Comparison of ENCODE assay signal across 10 cellular contexts in genomic region chr6:110341671-110342304, GRCh38. TPM values are rescaled to one million over a fixed set of nuclear protein-coding genes. Genes with fewer than 3 reads are reported as not detected.
DNase-seq lines count a peak whose midpoint lies in the region; ATAC-seq and TF ChIP-seq lines count a peak whose summit lies in the region.
"Had no signal": no experiment of that assay in that cellular context is flagged by ENCODE, and none has a peak within 500 bp of the region (broad histone marks: within the 10 kb centered on the region; RNA-seq: fewer than 3 reads in every experiment).

No MANE protein-coding gene starts in this region.

- intact Hi-C loops in dorsolateral prefrontal cortex (cut with DNase I): loop anchor here in 1 of 2 donors (10.0 kb wide), 1 partner anchor 57 kb away; no protein-coding TSS in a partner anchor

- DNase-seq in DMS 273 (lab: John Stamatoyannopoulos, UW; ENCODE audit: unreplicated experiment): peak; percentile 63
- no peak for DNase-seq in DMS 273 treated with DMSO at 0.1 percent for 48 hours (lab: John Stamatoyannopoulos, UW)
- DNase-seq in NCI-H69 (lab: John Stamatoyannopoulos, UW): peak; percentile 77
- peak in 2 of 10 donors; percentile 31 to 65 for DNase-seq in dorsolateral prefrontal cortex
- peak; percentile 19 for DNase-seq in renal cortical epithelial cell (ENCODE audit: low read depth)
- DNase-seq in GM03348 (ENCODE audit: low spot score): no peak
- DNase-seq: 8988T, ovary had no signal

- H3K4me3 ChIP-seq in dorsolateral prefrontal cortex: no peak overlapping the region
- H3K4me3 ChIP-seq: ovary had no signal

- H3K27ac ChIP-seq in dorsolateral prefrontal cortex: peak overlapping the region in 58 of 59 donors; percentile 27 to 93 (median 75)

- no peaks in the 10 kb centered on the region for H3K27me3 ChIP-seq in dorsolateral prefrontal cortex
- H3K27me3 ChIP-seq: ovary had no signal

- ATAC-seq in GM18868 (IDR thresholded peaks at IDR 0.05; ENCODE audit: unreplicated experiment) (no peak), HG03159 (IDR thresholded peaks at IDR 0.05; ENCODE audit: unreplicated experiment) (no peak)

- peak in 25 of 56 donors; percentile 10 to 44 (median 22) for TF ChIP-seq CTCF in dorsolateral prefrontal cortex (IDR thresholded peaks at IDR 0.05 in 54 of 56, conservative IDR thresholded peaks at IDR 0.05 in 2 of 56; ENCODE audit: low read depth in 1 of 56, partially characterized antibody in 56 of 56)

RNA-seq across cellular contexts. Expression of gene METTL24, which starts 16.4 kb away (rescaled TPM):
- total RNA-seq in dorsolateral prefrontal cortex (10 to 100 TPM in 1 of 120 experiments, 1 to 10 TPM in 119; 2.2 to 10.3 (median 4.6) TPM), renal cortical epithelial cell (0.10 TPM in 1 of 2 replicates, not detected in the other)

Comparison
In these comparisons a context has a peak if more than half of its experiments do, and no peak if none do; other contexts are left out.
1. DNase-seq: peak in DMS 273 (single experiment), NCI-H69 (single experiment) and renal cortical epithelial cell (single experiment); none in DMS 273 treated with DMSO at 0.1 percent for 48 hours (single experiment) and GM03348 (single experiment).